In genomic region chr17:35393783-35394182, GRCh38 we compare ENCODE assay signal across 1 cellular context. TPM values are rescaled to one million over a fixed set of nuclear protein-coding genes. Genes with fewer than 3 reads are reported as not detected.
"Had no signal": no experiment of that assay in that cellular context is flagged by ENCODE, and none has a peak within 500 bp of the region (broad histone marks: within the 10 kb centered on the region; RNA-seq: fewer than 3 reads in every experiment).

No MANE protein-coding gene starts in this region.

RNA-seq across cellular contexts. Expression of gene SLFN11, which starts 20.4 kb away (rescaled TPM):
- total RNA-seq: cardiac muscle cell had no signal
- polyA plus RNA-seq: cardiac muscle cell had no signal
